In the genomic region with DNA sequence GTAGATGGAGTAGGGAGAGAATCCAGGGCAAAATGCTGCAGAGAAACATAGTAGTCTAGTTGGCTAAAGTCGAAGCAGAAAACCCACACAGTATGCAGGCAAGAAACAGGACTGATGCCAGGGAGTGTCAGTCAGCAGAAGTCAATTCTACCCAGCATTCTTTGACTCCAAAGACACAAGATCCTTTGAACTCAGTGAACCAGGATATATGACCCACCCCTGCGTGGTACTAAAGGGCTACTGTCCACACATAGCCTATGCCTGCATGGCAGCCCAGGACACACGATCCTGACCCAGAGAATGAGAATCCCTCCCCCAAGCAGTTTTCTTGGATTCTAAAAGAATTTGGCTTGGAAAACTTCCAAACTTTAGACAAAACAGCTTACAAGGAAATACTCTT, we compare ENCODE assay signal across 2 cellular contexts.
TF ChIP-seq lines count a peak whose summit lies in the region.

No MANE protein-coding gene starts in this region.

TF ChIP-seq in A549, 52 proteins besides CTCF, POLR2A, EP300 and RAD21:
- no peak for TF ChIP-seq FOXS1 (CRISPR knock-in tag; IDR thresholded peaks at IDR 0.05)
- TF ChIP-seq, protein P1, sequence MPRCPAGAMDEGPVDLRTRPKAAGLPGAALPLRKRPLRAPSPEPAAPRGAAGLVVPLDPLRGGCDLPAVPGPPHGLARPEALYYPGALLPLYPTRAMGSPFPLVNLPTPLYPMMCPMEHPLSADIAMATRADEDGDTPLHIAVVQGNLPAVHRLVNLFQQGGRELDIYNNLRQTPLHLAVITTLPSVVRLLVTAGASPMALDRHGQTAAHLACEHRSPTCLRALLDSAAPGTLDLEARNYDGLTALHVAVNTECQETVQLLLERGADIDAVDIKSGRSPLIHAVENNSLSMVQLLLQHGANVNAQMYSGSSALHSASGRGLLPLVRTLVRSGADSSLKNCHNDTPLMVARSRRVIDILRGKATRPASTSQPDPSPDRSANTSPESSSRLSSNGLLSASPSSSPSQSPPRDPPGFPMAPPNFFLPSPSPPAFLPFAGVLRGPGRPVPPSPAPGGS (IDR thresholded peaks at IDR 0.05) = no peak
- 0 out of 2 replicates have a peak, but pooled peaks have one; percentile 15 for TF ChIP-seq JUNB (IDR thresholded peaks at IDR 0.05)
- no peak for TF ChIP-seq FOSL2 (IDR thresholded peaks at IDR 0.05)
- TF ChIP-seq FOSL2 (CRISPR knock-in tag; IDR thresholded peaks at IDR 0.05) = peak; percentile 46; the same call in 1 of the 2 replicates

TF ChIP-seq in HepG2, 621 proteins besides CTCF, POLR2A, EP300 and RAD21:
- peak; percentile 69 for TF ChIP-seq FOSL2 (CRISPR knock-in tag; IDR thresholded peaks at IDR 0.05)
- TF ChIP-seq, protein P2, sequence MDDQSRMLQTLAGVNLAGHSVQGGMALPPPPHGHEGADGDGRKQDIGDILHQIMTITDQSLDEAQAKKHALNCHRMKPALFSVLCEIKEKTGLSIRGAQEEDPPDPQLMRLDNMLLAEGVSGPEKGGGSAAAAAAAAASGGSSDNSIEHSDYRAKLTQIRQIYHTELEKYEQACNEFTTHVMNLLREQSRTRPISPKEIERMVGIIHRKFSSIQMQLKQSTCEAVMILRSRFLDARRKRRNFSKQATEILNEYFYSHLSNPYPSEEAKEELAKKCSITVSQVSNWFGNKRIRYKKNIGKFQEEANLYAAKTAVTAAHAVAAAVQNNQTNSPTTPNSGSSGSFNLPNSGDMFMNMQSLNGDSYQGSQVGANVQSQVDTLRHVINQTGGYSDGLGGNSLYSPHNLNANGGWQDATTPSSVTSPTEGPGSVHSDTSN (CRISPR knock-in tag; IDR thresholded peaks at IDR 0.05; ENCODE audit: borderline replicate concordance) = no peak
- TF ChIP-seq ATM (IDR thresholded peaks at IDR 0.05; ENCODE audit: borderline replicate concordance) = no peak
- TF ChIP-seq JARID2 (CRISPR knock-in tag; IDR thresholded peaks at IDR 0.05; ENCODE audit: insufficient replicate concordance) = no peak
